ENCODE assay signal across 1 cellular context in genomic region chr7:84738583-84739150, GRCh38.
TF ChIP-seq lines count a peak whose summit lies in the region.

No MANE protein-coding gene starts in this region.

TF ChIP-seq in GM23338, 12 proteins besides CTCF, POLR2A, EP300 and RAD21 (continued from another document):
- TF ChIP-seq, protein P1, sequence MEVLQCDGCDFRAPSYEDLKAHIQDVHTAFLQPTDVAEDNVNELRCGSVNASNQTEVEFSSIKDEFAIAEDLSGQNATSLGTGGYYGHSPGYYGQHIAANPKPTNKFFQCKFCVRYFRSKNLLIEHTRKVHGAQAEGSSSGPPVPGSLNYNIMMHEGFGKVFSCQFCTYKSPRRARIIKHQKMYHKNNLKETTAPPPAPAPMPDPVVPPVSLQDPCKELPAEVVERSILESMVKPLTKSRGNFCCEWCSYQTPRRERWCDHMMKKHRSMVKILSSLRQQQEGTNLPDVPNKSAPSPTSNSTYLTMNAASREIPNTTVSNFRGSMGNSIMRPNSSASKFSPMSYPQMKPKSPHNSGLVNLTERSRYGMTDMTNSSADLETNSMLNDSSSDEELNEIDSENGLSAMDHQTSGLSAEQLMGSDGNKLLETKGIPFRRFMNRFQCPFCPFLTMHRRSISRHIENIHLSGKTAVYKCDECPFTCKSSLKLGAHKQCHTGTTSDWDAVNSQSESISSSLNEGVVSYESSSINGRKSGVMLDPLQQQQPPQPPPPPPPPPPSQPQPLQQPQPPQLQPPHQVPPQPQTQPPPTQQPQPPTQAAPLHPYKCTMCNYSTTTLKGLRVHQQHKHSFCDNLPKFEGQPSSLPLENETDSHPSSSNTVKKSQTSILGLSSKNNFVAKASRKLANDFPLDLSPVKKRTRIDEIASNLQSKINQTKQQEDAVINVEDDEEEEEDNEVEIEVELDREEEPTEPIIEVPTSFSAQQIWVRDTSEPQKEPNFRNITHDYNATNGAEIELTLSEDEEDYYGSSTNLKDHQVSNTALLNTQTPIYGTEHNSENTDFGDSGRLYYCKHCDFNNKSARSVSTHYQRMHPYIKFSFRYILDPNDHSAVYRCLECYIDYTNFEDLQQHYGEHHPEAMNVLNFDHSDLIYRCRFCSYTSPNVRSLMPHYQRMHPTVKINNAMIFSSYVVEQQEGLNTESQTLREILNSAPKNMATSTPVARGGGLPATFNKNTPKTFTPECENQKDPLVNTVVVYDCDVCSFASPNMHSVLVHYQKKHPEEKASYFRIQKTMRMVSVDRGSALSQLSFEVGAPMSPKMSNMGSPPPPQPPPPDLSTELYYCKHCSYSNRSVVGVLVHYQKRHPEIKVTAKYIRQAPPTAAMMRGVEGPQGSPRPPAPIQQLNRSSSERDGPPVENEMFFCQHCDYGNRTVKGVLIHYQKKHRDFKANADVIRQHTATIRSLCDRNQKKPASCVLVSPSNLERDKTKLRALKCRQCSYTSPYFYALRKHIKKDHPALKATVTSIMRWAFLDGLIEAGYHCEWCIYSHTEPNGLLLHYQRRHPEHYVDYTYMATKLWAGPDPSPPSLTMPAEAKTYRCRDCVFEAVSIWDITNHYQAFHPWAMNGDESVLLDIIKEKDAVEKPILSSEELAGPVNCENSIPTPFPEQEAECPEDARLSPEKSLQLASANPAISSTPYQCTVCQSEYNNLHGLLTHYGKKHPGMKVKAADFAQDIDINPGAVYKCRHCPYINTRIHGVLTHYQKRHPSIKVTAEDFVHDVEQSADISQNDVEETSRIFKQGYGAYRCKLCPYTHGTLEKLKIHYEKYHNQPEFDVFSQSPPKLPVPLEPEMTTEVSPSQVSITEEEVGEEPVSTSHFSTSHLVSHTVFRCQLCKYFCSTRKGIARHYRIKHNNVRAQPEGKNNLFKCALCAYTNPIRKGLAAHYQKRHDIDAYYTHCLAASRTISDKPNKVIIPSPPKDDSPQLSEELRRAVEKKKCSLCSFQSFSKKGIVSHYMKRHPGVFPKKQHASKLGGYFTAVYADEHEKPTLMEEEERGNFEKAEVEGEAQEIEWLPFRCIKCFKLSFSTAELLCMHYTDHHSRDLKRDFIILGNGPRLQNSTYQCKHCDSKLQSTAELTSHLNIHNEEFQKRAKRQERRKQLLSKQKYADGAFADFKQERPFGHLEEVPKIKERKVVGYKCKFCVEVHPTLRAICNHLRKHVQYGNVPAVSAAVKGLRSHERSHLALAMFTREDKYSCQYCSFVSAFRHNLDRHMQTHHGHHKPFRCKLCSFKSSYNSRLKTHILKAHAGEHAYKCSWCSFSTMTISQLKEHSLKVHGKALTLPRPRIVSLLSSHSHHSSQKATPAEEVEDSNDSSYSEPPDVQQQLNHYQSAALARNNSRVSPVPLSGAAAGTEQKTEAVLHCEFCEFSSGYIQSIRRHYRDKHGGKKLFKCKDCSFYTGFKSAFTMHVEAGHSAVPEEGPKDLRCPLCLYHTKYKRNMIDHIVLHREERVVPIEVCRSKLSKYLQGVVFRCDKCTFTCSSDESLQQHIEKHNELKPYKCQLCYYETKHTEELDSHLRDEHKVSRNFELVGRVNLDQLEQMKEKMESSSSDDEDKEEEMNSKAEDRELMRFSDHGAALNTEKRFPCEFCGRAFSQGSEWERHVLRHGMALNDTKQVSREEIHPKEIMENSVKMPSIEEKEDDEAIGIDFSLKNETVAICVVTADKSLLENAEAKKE (CRISPR knock-in tag; IDR thresholded peaks at IDR 0.05): no peak
- no peak for TF ChIP-seq EZH2phosphoT487 (IDR thresholded peaks at IDR 0.05; ENCODE audit: unreplicated experiment)
- TF ChIP-seq POLR2AphosphoS5 (IDR thresholded peaks at IDR 0.05; ENCODE audit: low read depth): no peak
- TF ChIP-seq CREB1 (CRISPR knock-in tag; IDR thresholded peaks at IDR 0.05; ENCODE audit: low read depth): no peak
- TF ChIP-seq ZNF331 (CRISPR knock-in tag; IDR thresholded peaks at IDR 0.05; ENCODE audit: low read depth): no peak
TF ChIP-seq in GM23338: peak in this region for 0.
